In the genomic region with DNA sequence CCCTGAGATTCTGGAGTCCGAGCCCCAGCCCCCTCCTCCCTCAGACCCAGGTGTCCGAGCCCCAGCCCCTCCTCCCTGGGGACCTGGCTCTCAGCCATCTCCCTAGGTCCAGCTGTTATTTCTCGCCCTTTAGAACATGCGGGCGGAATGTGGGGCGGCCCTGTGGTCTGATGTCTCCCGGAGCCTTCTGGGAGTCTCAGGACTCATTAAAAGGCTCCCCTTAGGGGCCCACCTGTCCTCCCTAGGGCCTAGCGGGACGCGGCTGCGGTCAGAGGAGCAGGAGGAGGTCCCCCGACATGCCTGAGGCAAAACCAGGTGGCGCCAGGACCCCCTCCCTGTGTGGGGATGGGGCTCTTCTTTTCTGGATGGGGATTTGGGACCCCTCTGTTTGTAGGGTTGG, we compare ENCODE assay signal across 7 cellular contexts. TPM values are rescaled to one million over a fixed set of nuclear protein-coding genes. Genes with fewer than 3 reads are reported as not detected.
A peak's percentile ranks its signal among the peaks of the same experiment; 100 is the strongest.
DNase-seq lines count a peak whose midpoint lies in the region; ATAC-seq and TF ChIP-seq lines count a peak whose summit lies in the region.

A gene (plus strand): TSS at position 235 of the 400 bp plus-strand sequence. CDS start 62 bp downstream, at position 297.

- no TSS peak for BruUV-seq in PC-9 (replicated peaks; lab: Mats Ljungman, UMichigan)

- peak within 1 kb of the TSS; percentile 82 for H3K4me3 Mint-ChIP-seq in GM23338

- H3K9me2 ChIP-seq in GM23338 (ENCODE audit: insufficient read depth), result no peaks in the 10 kb centered on the region
- no peaks in the 10 kb centered on the region for H3K9me2 ChIP-seq in PC-9 (ENCODE audit: insufficient read depth)

- H3K9me3 Mint-ChIP-seq in GM23338, result peaks cover 13% of the 10 kb centered on the region

- H4K20me1 ChIP-seq in GM23338 (replicated peaks; ENCODE audit: insufficient read depth) (no peaks in the 10 kb centered on the region; the same call in 1 of the 2 replicates), PC-9 (ENCODE audit: insufficient read depth) (no peaks in the 10 kb centered on the region)

- H3K4me1 ChIP-seq in GM23338 (ENCODE audit: insufficient read depth) (peaks cover 29% of the 10 kb centered on the region), PC-9 (replicated peaks; ENCODE audit: insufficient read depth) (peaks cover 11% of the 10 kb centered on the region), gastrocnemius medialis (peaks cover 12 to 22% of the 10 kb centered on the region in 2 donors)

- CTCF ChIA-PET in PC-9 (lab: Charles Lee), result no interaction called here

- TF ChIP-seq CTCF in GM23338 (conservative IDR thresholded peaks at IDR 0.05; ENCODE audit: low read depth in 2 of 2) (no peak), PC-9 (conservative IDR thresholded peaks at IDR 0.05) (no peak), fibroblast of pulmonary artery (IDR thresholded peaks at IDR 0.05; ENCODE audit: low read length, missing control alignments) (no peak), gastrocnemius medialis (IDR thresholded peaks at IDR 0.05 in 4 of 5, conservative IDR thresholded peaks at IDR 0.05 in 1 of 5) (no peak)

- peaks cover 20% of the 10 kb centered on the region for H3K27me3 Mint-ChIP-seq in GM23338 (ENCODE audit: insufficient read depth, low read depth, poor library complexity)

- ATAC-seq in GM23338 (peak; percentile 27), gastrocnemius medialis (peak in 1 of 2 donors; percentile 8)

- H3K79me2 ChIP-seq in GM23338 (replicated peaks; ENCODE audit: insufficient read depth) (no peaks in the 10 kb centered on the region), PC-9 (ENCODE audit: low read depth) (no peaks in the 10 kb centered on the region)

- H3K9me3 ChIP-seq in PC-9 (ENCODE audit: insufficient read depth, low read depth), result no peaks in the 10 kb centered on the region
- H3K9me3 ChIP-seq in gastrocnemius medialis, result no peaks in the 10 kb centered on the region

- intact Hi-C loops in PC-9 (cut with micrococcal nuclease; ENCODE audit: unreplicated experiment), result no loop called here
- intact Hi-C loops in gastrocnemius medialis (cut with DNase I; ENCODE audit: low total_unique reads), result loop anchor here (2.0 to 10.0 kb wide), 2 partner anchors 34 to 372 kb away; no protein-coding TSS in a partner anchor

- peak within 1 kb of the TSS; percentile 99 for H3K4me2 ChIP-seq in GM23338
- peak within 1 kb of the TSS; percentile 83 for H3K4me2 ChIP-seq in PC-9

- in situ Hi-C loops in gastrocnemius medialis (cut with MboI; ENCODE audit: low sequenced_read_pairs in 4 of 4) (no loop called here), G401 (cut with HindIII; ENCODE audit: low sequenced_read_pairs) (no loop called here)

- DNase-seq in GM23338 (ENCODE audit: low spot score) (peak; percentile 76), PC-9 (no peak), fibroblast of pulmonary artery (ENCODE audit: low read depth) (peak; percentile 6), gastrocnemius medialis (peak in 1 of 2 donors; percentile 68), G401 (ENCODE audit: low spot score) (no peak), NCI-H510A (lab: John Stamatoyannopoulos, UW) (no peak)
- DNase-seq in stimulated activated naive CD4-positive, alpha-beta T cell (lab: John Stamatoyannopoulos, UW), result no peak

- H3K36me3 ChIP-seq in GM23338 (ENCODE audit: insufficient read depth) (no peaks in the 10 kb centered on the region), PC-9 (ENCODE audit: low read depth) (no peaks in the 10 kb centered on the region), gastrocnemius medialis (no peaks in the 10 kb centered on the region)

- POLR2A ChIA-PET in PC-9 (lab: Charles Lee; ENCODE audit: unreplicated experiment), result no interaction called here

- TF ChIP-seq POLR2A in gastrocnemius medialis (IDR thresholded peaks at IDR 0.05), result no peak

- peaks cover 11% of the 10 kb centered on the region; the same call in 1 of the 3 replicates for H3K36me3 Mint-ChIP-seq in GM23338 (ENCODE audit: low read depth)

- H3K4me3 ChIP-seq in GM23338 (peak within 1 kb of the TSS; percentile 84), PC-9 (peak within 1 kb of the TSS; percentile 51), fibroblast of pulmonary artery (replicated peaks; ENCODE audit: low read depth, low read length) (peak within 1 kb of the TSS; percentile 62), gastrocnemius medialis (peak within 1 kb of the TSS; percentile 66 to 94 (median 78))

- H2AFZ ChIP-seq in GM23338 (peak within 1 kb of the TSS; percentile 95), PC-9 (peak within 1 kb of the TSS; percentile 66)

- H3K27ac ChIP-seq in GM23338 (ENCODE audit: low read depth), result peak within 1 kb of the TSS; percentile 74; the same call in 1 of the 2 replicates
- H3K27ac ChIP-seq in PC-9, result no peak within 1 kb of the TSS
- H3K27ac ChIP-seq in gastrocnemius medialis, result peak within 1 kb of the TSS; percentile 85 to 94 (median 88)

- peak within 1 kb of the TSS; percentile 86 for H3K27ac Mint-ChIP-seq in GM23338

- peaks cover 19% of the 10 kb centered on the region; the same call in 1 of the 2 replicates for H3F3A ChIP-seq in GM23338 (replicated peaks; ENCODE audit: low read depth)
- peaks cover 4% of the 10 kb centered on the region; the same call in 1 of the 2 replicates for H3F3A ChIP-seq in PC-9 (ENCODE audit: insufficient read depth, low read depth)

- peaks cover 19% of the 10 kb centered on the region for H3K4me1 Mint-ChIP-seq in GM23338

- peaks cover 26% of the 10 kb centered on the region for H3K27me3 ChIP-seq in GM23338 (ENCODE audit: insufficient read depth)
- H3K27me3 ChIP-seq in PC-9 (ENCODE audit: insufficient read depth, low read depth), result peaks cover 74% of the 10 kb centered on the region
- peaks cover 4 to 14% (median 10%) of the 10 kb centered on the region in 3 donors for H3K27me3 ChIP-seq in gastrocnemius medialis

TF ChIP-seq in GM23338, 12 proteins besides CTCF, POLR2A, EP300 and RAD21 (continues in another document):
- no peak for TF ChIP-seq ZNF114 (CRISPR knock-in tag; IDR thresholded peaks at IDR 0.05)
- TF ChIP-seq, protein P1, sequence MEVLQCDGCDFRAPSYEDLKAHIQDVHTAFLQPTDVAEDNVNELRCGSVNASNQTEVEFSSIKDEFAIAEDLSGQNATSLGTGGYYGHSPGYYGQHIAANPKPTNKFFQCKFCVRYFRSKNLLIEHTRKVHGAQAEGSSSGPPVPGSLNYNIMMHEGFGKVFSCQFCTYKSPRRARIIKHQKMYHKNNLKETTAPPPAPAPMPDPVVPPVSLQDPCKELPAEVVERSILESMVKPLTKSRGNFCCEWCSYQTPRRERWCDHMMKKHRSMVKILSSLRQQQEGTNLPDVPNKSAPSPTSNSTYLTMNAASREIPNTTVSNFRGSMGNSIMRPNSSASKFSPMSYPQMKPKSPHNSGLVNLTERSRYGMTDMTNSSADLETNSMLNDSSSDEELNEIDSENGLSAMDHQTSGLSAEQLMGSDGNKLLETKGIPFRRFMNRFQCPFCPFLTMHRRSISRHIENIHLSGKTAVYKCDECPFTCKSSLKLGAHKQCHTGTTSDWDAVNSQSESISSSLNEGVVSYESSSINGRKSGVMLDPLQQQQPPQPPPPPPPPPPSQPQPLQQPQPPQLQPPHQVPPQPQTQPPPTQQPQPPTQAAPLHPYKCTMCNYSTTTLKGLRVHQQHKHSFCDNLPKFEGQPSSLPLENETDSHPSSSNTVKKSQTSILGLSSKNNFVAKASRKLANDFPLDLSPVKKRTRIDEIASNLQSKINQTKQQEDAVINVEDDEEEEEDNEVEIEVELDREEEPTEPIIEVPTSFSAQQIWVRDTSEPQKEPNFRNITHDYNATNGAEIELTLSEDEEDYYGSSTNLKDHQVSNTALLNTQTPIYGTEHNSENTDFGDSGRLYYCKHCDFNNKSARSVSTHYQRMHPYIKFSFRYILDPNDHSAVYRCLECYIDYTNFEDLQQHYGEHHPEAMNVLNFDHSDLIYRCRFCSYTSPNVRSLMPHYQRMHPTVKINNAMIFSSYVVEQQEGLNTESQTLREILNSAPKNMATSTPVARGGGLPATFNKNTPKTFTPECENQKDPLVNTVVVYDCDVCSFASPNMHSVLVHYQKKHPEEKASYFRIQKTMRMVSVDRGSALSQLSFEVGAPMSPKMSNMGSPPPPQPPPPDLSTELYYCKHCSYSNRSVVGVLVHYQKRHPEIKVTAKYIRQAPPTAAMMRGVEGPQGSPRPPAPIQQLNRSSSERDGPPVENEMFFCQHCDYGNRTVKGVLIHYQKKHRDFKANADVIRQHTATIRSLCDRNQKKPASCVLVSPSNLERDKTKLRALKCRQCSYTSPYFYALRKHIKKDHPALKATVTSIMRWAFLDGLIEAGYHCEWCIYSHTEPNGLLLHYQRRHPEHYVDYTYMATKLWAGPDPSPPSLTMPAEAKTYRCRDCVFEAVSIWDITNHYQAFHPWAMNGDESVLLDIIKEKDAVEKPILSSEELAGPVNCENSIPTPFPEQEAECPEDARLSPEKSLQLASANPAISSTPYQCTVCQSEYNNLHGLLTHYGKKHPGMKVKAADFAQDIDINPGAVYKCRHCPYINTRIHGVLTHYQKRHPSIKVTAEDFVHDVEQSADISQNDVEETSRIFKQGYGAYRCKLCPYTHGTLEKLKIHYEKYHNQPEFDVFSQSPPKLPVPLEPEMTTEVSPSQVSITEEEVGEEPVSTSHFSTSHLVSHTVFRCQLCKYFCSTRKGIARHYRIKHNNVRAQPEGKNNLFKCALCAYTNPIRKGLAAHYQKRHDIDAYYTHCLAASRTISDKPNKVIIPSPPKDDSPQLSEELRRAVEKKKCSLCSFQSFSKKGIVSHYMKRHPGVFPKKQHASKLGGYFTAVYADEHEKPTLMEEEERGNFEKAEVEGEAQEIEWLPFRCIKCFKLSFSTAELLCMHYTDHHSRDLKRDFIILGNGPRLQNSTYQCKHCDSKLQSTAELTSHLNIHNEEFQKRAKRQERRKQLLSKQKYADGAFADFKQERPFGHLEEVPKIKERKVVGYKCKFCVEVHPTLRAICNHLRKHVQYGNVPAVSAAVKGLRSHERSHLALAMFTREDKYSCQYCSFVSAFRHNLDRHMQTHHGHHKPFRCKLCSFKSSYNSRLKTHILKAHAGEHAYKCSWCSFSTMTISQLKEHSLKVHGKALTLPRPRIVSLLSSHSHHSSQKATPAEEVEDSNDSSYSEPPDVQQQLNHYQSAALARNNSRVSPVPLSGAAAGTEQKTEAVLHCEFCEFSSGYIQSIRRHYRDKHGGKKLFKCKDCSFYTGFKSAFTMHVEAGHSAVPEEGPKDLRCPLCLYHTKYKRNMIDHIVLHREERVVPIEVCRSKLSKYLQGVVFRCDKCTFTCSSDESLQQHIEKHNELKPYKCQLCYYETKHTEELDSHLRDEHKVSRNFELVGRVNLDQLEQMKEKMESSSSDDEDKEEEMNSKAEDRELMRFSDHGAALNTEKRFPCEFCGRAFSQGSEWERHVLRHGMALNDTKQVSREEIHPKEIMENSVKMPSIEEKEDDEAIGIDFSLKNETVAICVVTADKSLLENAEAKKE (CRISPR knock-in tag; IDR thresholded peaks at IDR 0.05), result no peak
- TF ChIP-seq CREB1 (CRISPR knock-in tag; IDR thresholded peaks at IDR 0.05; ENCODE audit: low read depth), result no peak

RNA-seq across cellular contexts. Expression of the gene that starts here (rescaled TPM):
- total RNA-seq in GM23338 (2014; rRNA removed; shearing (Covaris generic)), result 3.8 and 4.2 TPM in 2 replicates
- polyA plus RNA-seq in GM23338 (2016; fragmentation: Nextera tagmentation; extraction: Ambion mirVana), result 5.9 and 6.1 TPM in 2 replicates
- total RNA-seq in PC-9 (2021) (not detected in 2 replicates), gastrocnemius medialis (100 to 1,000 TPM; 358 to 988 (median 442) TPM)
- 0.55 TPM in 1 of 2 replicates, not detected in the other for total RNA-seq in G401 (2014; rRNA removed; shearing (Covaris generic))

Comparison
In these comparisons a context has a peak if more than half of its experiments do, and no peak if none do; other contexts are left out.
1. RNA of the gene that starts here (total RNA-seq): 358 to 988 TPM in gastrocnemius medialis; 3.8 to 4.2 TPM in GM23338, not detected in PC-9 and 0.55 TPM in G401; every median in the first group is over 10 times any median in the second.
2. DNase-seq: peak in GM23338 (single experiment) and fibroblast of pulmonary artery (single experiment); none in PC-9 (0 of 2), G401 (single experiment), NCI-H510A (single experiment) and stimulated activated naive CD4-positive, alpha-beta T cell (0 of 6).
3. Peak in every context shown above with its lines, with median percentiles within 50 percentile points of each other: H3K4me3 ChIP-seq.